22 cellular contexts compared by ENCODE assay signal in the genomic region with DNA sequence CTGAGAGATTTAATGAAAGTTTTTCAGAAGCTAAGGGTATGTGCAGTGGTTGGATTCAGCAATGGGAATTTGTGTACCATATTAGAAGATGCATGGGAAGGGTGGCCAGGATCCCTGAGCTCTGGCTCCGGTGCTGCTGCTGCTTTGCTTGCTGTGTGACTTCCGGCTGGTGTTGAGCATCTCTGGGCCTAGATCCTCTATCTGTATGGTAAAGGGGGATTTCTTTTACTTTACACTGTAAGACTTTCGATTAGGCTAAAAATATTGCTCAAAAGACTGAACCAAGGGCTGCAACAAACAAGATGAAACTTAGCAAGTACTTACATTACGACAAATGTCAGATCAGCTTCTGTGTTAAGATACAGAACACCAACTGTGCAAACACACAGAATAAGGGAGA.
"Had no signal": no experiment of that assay in that cellular context is flagged by ENCODE, and none has a peak within 500 bp of the region (broad histone marks: within the 10 kb centered on the region; RNA-seq: fewer than 3 reads in every experiment).

No MANE protein-coding gene starts in this region.

- H3K27me3 Mint-ChIP-seq: progenitor cell of endocrine pancreas, type B pancreatic cell had no signal

- H3K27me3 ChIP-seq: ascending aorta, breast epithelium, heart left ventricle, right atrium auricular region, testis had no signal

- ATAC-seq: heart left ventricle, left lobe of liver had no signal

- H3K4me1 Mint-ChIP-seq: mesothelial cell of epicardium, neural crest cell had no signal

- H3K36me3 ChIP-seq: breast epithelium had no signal

- H3K27ac Mint-ChIP-seq: mesothelial cell of epicardium, type B pancreatic cell had no signal

- H3K4me3 ChIP-seq: ascending aorta, breast epithelium, heart left ventricle, lung, right atrium auricular region, skin epidermis, testis had no signal

- H3K4me3 Mint-ChIP-seq: mesothelial cell of epicardium, neural crest cell, type B pancreatic cell had no signal

- DNase-seq: activated CD4-positive, alpha-beta T cell treated with anti-CD3 and anti-CD28 coated beads for 1 hour; activated CD8-positive, alpha-beta memory T cell treated with anti-CD3 and anti-CD28 coated beads for 24 hours; activated CD8-positive, alpha-beta memory T cell treated with anti-CD3 and anti-CD28 coated beads, Interleukin-2, amount 50 U/mL, for 48 hours; activated effector memory CD4-positive, alpha-beta T cell treated with Interleukin-2 at 50 U/mL for 16 hours; activated naive CD4-positive, alpha-beta T cell treated with anti-CD3 and anti-CD28 coated beads, Interleukin-2, amount 50 U/mL, for 16 hours; activated T-cell treated with anti-CD3 and anti-CD28 coated beads, Interleukin-2, amount 50 U/mL, for 48 hours; effector CD4-positive, alpha-beta T cell; heart left ventricle; kidney; stimulated activated CD4-positive, alpha-beta T cell treated with anti-CD3 and anti-CD28 coated beads, Interleukin-15, amount 100 ng/mL, for 24 hours; stimulated activated CD4-positive, alpha-beta T cell treated with anti-CD3 and anti-CD28 coated beads, Interleukin-2, amount 100 ng/mL, for 48 hours; testis had no signal

- H3K9me3 Mint-ChIP-seq: neural crest cell, type B pancreatic cell had no signal
